In genomic region chr1:246417813-246418564, GRCh38 we compare ENCODE assay signal across 16 cellular contexts.
DNase-seq lines count a peak whose midpoint lies in the region; ATAC-seq and TF ChIP-seq lines count a peak whose summit lies in the region.
"Had no signal": no experiment of that assay in that cellular context is flagged by ENCODE, and none has a peak within 500 bp of the region (broad histone marks: within the 10 kb centered on the region; RNA-seq: fewer than 3 reads in every experiment).

No MANE protein-coding gene starts in this region.

- CTCF ChIA-PET in WTC11 (lab: Charles Lee): interaction anchor here (1.3 kb wide), 1 partner anchor 18 kb away, joined by 4 read pairs; no protein-coding TSS in a partner anchor

- TF ChIP-seq CTCF in WTC11 (IDR thresholded peaks at IDR 0.05): no peak

- POLR2A ChIA-PET in WTC11 (lab: Charles Lee): no interaction called here

- peaks cover 28% of the 10 kb centered on the region for H3K9me3 Mint-ChIP-seq in WTC11
- no peaks in the 10 kb centered on the region for H3K9me3 Mint-ChIP-seq in stimulated activated memory B cell treated with anti-CD40 and anti-IgM and Interleukin-4, amounts not matched to agents 10 μg/mL and 1 μg/mL and 100 μg/mL, for 72 hours

- DNase-seq in WTC11 (ENCODE audit: low spot score) (no peak), NCI-H526 treated with DMSO at 0.1 percent for 48 hours (lab: John Stamatoyannopoulos, UW) (no peak)
- DNase-seq: activated CD8-positive, alpha-beta memory T cell treated with anti-CD3 and anti-CD28 coated beads, Interleukin-2, amount 50 U/mL, for 48 hours; activated gamma-delta T cell; foreskin melanocyte; NCI-H1930; NCI-H345; SIG-M5; stimulated activated CD4-positive, alpha-beta T cell treated with anti-CD3 and anti-CD28 coated beads, Interleukin-4, amount 100 ng/mL, for 4 hours had no signal

- peaks cover 28% of the 10 kb centered on the region for H3K36me3 Mint-ChIP-seq in WTC11
- peaks cover 35% of the 10 kb centered on the region for H3K36me3 Mint-ChIP-seq in stimulated activated memory B cell treated with anti-CD40 and anti-IgM and Interleukin-4, amounts not matched to agents 10 μg/mL and 1 μg/mL and 100 μg/mL, for 72 hours

- no peak overlapping the region for H3K4me3 Mint-ChIP-seq in WTC11
- no peak overlapping the region for H3K4me3 Mint-ChIP-seq in stimulated activated memory B cell treated with anti-CD40 and anti-IgM and Interleukin-4, amounts not matched to agents 10 μg/mL and 1 μg/mL and 100 μg/mL, for 72 hours
- H3K4me3 Mint-ChIP-seq: T-helper 1 cell treated with Interleukin-12 subunit alpha and Interleukin-12 subunit beta and Interleukin-4 antibody, amounts not matched to agents 30 μg/mL and 1 μg/mL, for 36 hours had no signal

- H3K4me1 Mint-ChIP-seq in WTC11: peaks cover 12% of the 10 kb centered on the region; the same call in 1 of the 2 replicates
- peaks cover 27% of the 10 kb centered on the region for H3K4me1 Mint-ChIP-seq in stimulated activated memory B cell treated with anti-CD40 and anti-IgM and Interleukin-4, amounts not matched to agents 10 μg/mL and 1 μg/mL and 100 μg/mL, for 72 hours

- ATAC-seq in GM18861 (IDR thresholded peaks at IDR 0.05; ENCODE audit: unreplicated experiment) (peak; percentile 48), HG03097 (IDR thresholded peaks at IDR 0.05; ENCODE audit: low FRiP score, unreplicated experiment) (peak; percentile 77), WTC11 (peak; percentile 57), GM18870 (IDR thresholded peaks at IDR 0.05; ENCODE audit: unreplicated experiment) (no peak)
- peak; percentile 56 for ATAC-seq in stimulated activated memory B cell treated with anti-CD40 and anti-IgM and Interleukin-4, amounts not matched to agents 10 μg/mL and 1 μg/mL and 100 μg/mL, for 72 hours
- ATAC-seq in activated CD4-positive, CD25-positive, alpha-beta regulatory T cell treated with anti-CD3 and anti-CD28 coated beads, Interleukin-2, amount 50 U/mL, for 24 hours: no peak
- ATAC-seq: K562 had no signal

- no peak overlapping the region for H3K27ac Mint-ChIP-seq in WTC11
- no peak overlapping the region for H3K27ac Mint-ChIP-seq in stimulated activated memory B cell treated with anti-CD40 and anti-IgM and Interleukin-4, amounts not matched to agents 10 μg/mL and 1 μg/mL and 100 μg/mL, for 72 hours
- H3K27ac Mint-ChIP-seq: T-helper 1 cell treated with Interleukin-12 subunit alpha and Interleukin-12 subunit beta and Interleukin-4 antibody, amounts not matched to agents 30 μg/mL and 1 μg/mL, for 36 hours had no signal

- H3K27me3 Mint-ChIP-seq in WTC11 (ENCODE audit: low read depth): no peaks in the 10 kb centered on the region
- no peaks in the 10 kb centered on the region for H3K27me3 Mint-ChIP-seq in stimulated activated memory B cell treated with anti-CD40 and anti-IgM and Interleukin-4, amounts not matched to agents 10 μg/mL and 1 μg/mL and 100 μg/mL, for 72 hours

TF ChIP-seq in WTC11, 78 proteins besides CTCF, POLR2A, EP300 and RAD21:
- TF ChIP-seq FOXK1 (CRISPR knock-in tag; IDR thresholded peaks at IDR 0.05): no peak
- no peak for TF ChIP-seq ZNF425 (CRISPR knock-in tag; conservative IDR thresholded peaks at IDR 0.05)
- TF ChIP-seq NR2C2 (CRISPR knock-in tag; IDR thresholded peaks at IDR 0.05): no peak
- no peak for TF ChIP-seq ZNF317 (CRISPR knock-in tag; IDR thresholded peaks at IDR 0.05; ENCODE audit: borderline replicate concordance, low read depth)
- TF ChIP-seq FOXP1 (CRISPR knock-in tag; IDR thresholded peaks at IDR 0.05; ENCODE audit: borderline replicate concordance): no peak
- TF ChIP-seq GRHL2 (CRISPR knock-in tag; IDR thresholded peaks at IDR 0.05; ENCODE audit: insufficient replicate concordance, severe bottlenecking): no peak
- no peak for TF ChIP-seq ERG (CRISPR knock-in tag; IDR thresholded peaks at IDR 0.05)
- TF ChIP-seq ELF4 (CRISPR knock-in tag; IDR thresholded peaks at IDR 0.05; ENCODE audit: low read depth): no peak
- TF ChIP-seq ZNF396 (CRISPR knock-in tag; IDR thresholded peaks at IDR 0.05; ENCODE audit: borderline replicate concordance): no peak
- no peak for TF ChIP-seq PREB (CRISPR knock-in tag; IDR thresholded peaks at IDR 0.05; ENCODE audit: borderline replicate concordance)
- TF ChIP-seq ZNF121 (CRISPR knock-in tag; IDR thresholded peaks at IDR 0.05): no peak
- TF ChIP-seq AFF4 (CRISPR knock-in tag; IDR thresholded peaks at IDR 0.05; ENCODE audit: borderline replicate concordance): no peak
- no peak for TF ChIP-seq SMAD3 (CRISPR knock-in tag; IDR thresholded peaks at IDR 0.05; ENCODE audit: borderline replicate concordance)
- no peak for TF ChIP-seq RORB (CRISPR knock-in tag; IDR thresholded peaks at IDR 0.05)
- TF ChIP-seq TP53 (CRISPR knock-in tag; IDR thresholded peaks at IDR 0.05): no peak
- no peak for TF ChIP-seq SP1 (CRISPR knock-in tag; conservative IDR thresholded peaks at IDR 0.05)

Comparison
In these comparisons a context has a peak if more than half of its experiments do, and no peak if none do; other contexts are left out.
1. ATAC-seq: peak in GM18861 (single experiment), HG03097 (single experiment), WTC11 (single experiment) and stimulated activated memory B cell treated with anti-CD40 and anti-IgM and Interleukin-4, amounts not matched to agents 10 μg/mL and 1 μg/mL and 100 μg/mL, for 72 hours (single experiment); none in GM18870 (single experiment) and activated CD4-positive, CD25-positive, alpha-beta regulatory T cell treated with anti-CD3 and anti-CD28 coated beads, Interleukin-2, amount 50 U/mL, for 24 hours (0 of 2).